ENCODE assay signal across 15 cellular contexts in the genomic region with DNA sequence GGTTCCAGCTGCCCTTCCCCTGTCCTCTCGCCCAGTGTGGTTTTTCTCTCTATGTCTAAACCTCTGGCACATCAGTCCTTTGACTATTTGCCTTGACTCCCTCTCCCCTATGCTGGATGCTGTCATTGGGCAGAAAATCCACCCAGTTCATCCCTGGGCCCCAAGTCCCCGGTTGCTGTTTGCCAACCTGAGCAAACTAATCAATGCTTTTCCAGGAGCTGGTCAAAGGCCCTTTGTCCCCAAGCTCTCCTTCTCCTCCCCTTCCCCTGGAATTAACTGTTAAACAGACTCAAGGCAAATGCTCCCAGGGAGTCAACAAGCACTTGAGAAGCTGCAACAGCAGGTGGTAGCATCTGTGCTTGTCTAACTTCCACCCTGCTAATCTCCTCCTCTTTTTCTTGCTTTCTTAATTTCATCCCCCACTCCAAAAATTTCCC.
A peak's percentile ranks its signal among the peaks of the same experiment; 100 is the strongest.
DNase-seq lines count a peak whose midpoint lies in the region; ATAC-seq and TF ChIP-seq lines count a peak whose summit lies in the region.
"Had no signal": no experiment of that assay in that cellular context is flagged by ENCODE, and none has a peak within 500 bp of the region (broad histone marks: within the 10 kb centered on the region; RNA-seq: fewer than 3 reads in every experiment).

No MANE protein-coding gene starts in this region.

- H3K36me3 ChIP-seq in endodermal cell (ENCODE audit: control insufficient read depth, insufficient read depth, low read length) (no peaks in the 10 kb centered on the region), neural progenitor cell (no peaks in the 10 kb centered on the region), GM23248 (ENCODE audit: low read depth) (no peaks in the 10 kb centered on the region)

- H3K9me2 ChIP-seq in GM23248 (ENCODE audit: insufficient read depth): no peaks in the 10 kb centered on the region

- peaks cover 13% of the 10 kb centered on the region for H4K20me1 ChIP-seq in neural progenitor cell (ENCODE audit: low read depth)
- H4K20me1 ChIP-seq in GM23248 (ENCODE audit: insufficient read depth): no peaks in the 10 kb centered on the region

- H3K9me3 Mint-ChIP-seq in endodermal cell: peaks cover 5% of the 10 kb centered on the region
- peaks cover 13% of the 10 kb centered on the region for H3K9me3 Mint-ChIP-seq in neural progenitor cell

- H3K27ac ChIP-seq in endodermal cell (ENCODE audit: low read depth, low read length): no peak overlapping the region
- H3K27ac ChIP-seq in neural progenitor cell: no peak overlapping the region
- no peak overlapping the region for H3K27ac ChIP-seq in GM23248
- H3K27ac ChIP-seq: C4-2B had no signal

- no peak for ATAC-seq in HG03175 (IDR thresholded peaks at IDR 0.05; ENCODE audit: unreplicated experiment)
- no peak for ATAC-seq in GM18505 (IDR thresholded peaks at IDR 0.05; ENCODE audit: unreplicated experiment)

- H3K9ac ChIP-seq in endodermal cell (ENCODE audit: extremely low read depth, low read length, poor library complexity, severe bottlenecking) (no peak overlapping the region), neural progenitor cell (no peak overlapping the region), GM23248 (no peak overlapping the region)

- in situ Hi-C loops in GM23248 (cut with MboI): no loop called here

- H3K4me1 ChIP-seq in endodermal cell (ENCODE audit: control insufficient read depth, insufficient read depth, low read length) (peaks cover 24% of the 10 kb centered on the region), neural progenitor cell (peaks cover 39% of the 10 kb centered on the region), GM23248 (ENCODE audit: insufficient read depth) (no peaks in the 10 kb centered on the region)

- H3K4me2 ChIP-seq in neural progenitor cell: peak overlapping the region; percentile 43
- H3K4me2 ChIP-seq in GM23248 (ENCODE audit: unreplicated experiment): no peak overlapping the region

- H3K9me3 ChIP-seq in endodermal cell (ENCODE audit: control insufficient read depth, low read length) (no peaks in the 10 kb centered on the region), neural progenitor cell (ENCODE audit: low read depth) (no peaks in the 10 kb centered on the region), GM23248 (ENCODE audit: low read depth) (no peaks in the 10 kb centered on the region)

- H3K27me3 ChIP-seq in endodermal cell (ENCODE audit: control insufficient read depth, insufficient read depth, low read length, poor library complexity, severe bottlenecking) (peaks cover 40% of the 10 kb centered on the region), neural progenitor cell (no peaks in the 10 kb centered on the region), GM23248 (replicated peaks; ENCODE audit: insufficient read depth) (peaks cover 28% of the 10 kb centered on the region; the same call in 1 of the 2 replicates)

- no peak for TF ChIP-seq POLR2A in GM18505 (IDR thresholded peaks at IDR 0.05; ENCODE audit: borderline replicate concordance, extremely low read depth, insufficient read depth, insufficient read length)

- H3K79me2 ChIP-seq in neural progenitor cell (ENCODE audit: low read depth) (no peaks in the 10 kb centered on the region), GM23248 (ENCODE audit: insufficient read depth) (no peaks in the 10 kb centered on the region)

- 45 to 91% methylated on average over 1 to 2 of the region's 2 CpGs for WGBS in endodermal cell (ENCODE audit: insufficient coverage in 1 of 2, insufficient read length in 1 of 2), 2 experiments
- WGBS in GM23248 (ENCODE audit: low coverage in 1 of 2, low lambda C conversion rate in 2 of 2, missing lambda C conversion rate in 2 of 2), 2 experiments: 3 to 7% methylated on average over 2 of the region's 2 CpGs

- H2AFZ ChIP-seq in neural progenitor cell (replicated peaks): no peak overlapping the region
- H2AFZ ChIP-seq in GM23248: no peak overlapping the region

- peaks cover 71% of the 10 kb centered on the region for H3K27me3 Mint-ChIP-seq in endodermal cell (ENCODE audit: insufficient read depth)
- peaks cover 10% of the 10 kb centered on the region for H3K27me3 Mint-ChIP-seq in neural progenitor cell (ENCODE audit: insufficient read depth, low read depth)

- peaks cover 44% of the 10 kb centered on the region for H3K4me1 Mint-ChIP-seq in endodermal cell
- peaks cover 34% of the 10 kb centered on the region for H3K4me1 Mint-ChIP-seq in neural progenitor cell

- no peak overlapping the region for H3K4me3 Mint-ChIP-seq in endodermal cell
- no peak overlapping the region for H3K4me3 Mint-ChIP-seq in neural progenitor cell

- peak; percentile 16 for DNase-seq in NCI-H146 (lab: John Stamatoyannopoulos, UW)
- no peak for DNase-seq in NCI-H146 treated with DMSO at 0.1 percent for 48 hours (lab: John Stamatoyannopoulos, UW; ENCODE audit: unreplicated experiment)
- DNase-seq in NCI-H2171 (lab: John Stamatoyannopoulos, UW): peak; percentile 40
- DNase-seq in endodermal cell: peak; percentile 77
- DNase-seq in neural progenitor cell (ENCODE audit: low spot score): peak; percentile 40
- no peak for DNase-seq in GM23248
- DNase-seq: DND-41, GF-D8, Karpas-422, NCI-H1436 treated with DMSO at 0.1 percent for 48 hours, NCI-H2107, NCI-H510A had no signal

- H3K36me3 Mint-ChIP-seq in endodermal cell (ENCODE audit: low read depth) (no peaks in the 10 kb centered on the region), neural progenitor cell (peaks cover 3% of the 10 kb centered on the region)

- H3K4me3 ChIP-seq in endodermal cell (ENCODE audit: low read length) (peak overlapping the region; percentile 26), neural progenitor cell (no peak overlapping the region), GM23248 (no peak overlapping the region)

- peaks cover 20% of the 10 kb centered on the region for H3F3A ChIP-seq in neural progenitor cell (ENCODE audit: low read depth)
- no peaks in the 10 kb centered on the region for H3F3A ChIP-seq in GM23248 (ENCODE audit: insufficient read depth)

- TF ChIP-seq CTCF in endodermal cell (conservative IDR thresholded peaks at IDR 0.05) (no peak), neural progenitor cell (IDR thresholded peaks at IDR 0.05) (no peak)

- H3K27ac Mint-ChIP-seq in endodermal cell (peak overlapping the region; percentile 46), neural progenitor cell (peak overlapping the region; percentile 5)

Comparison
In these comparisons a context has a peak if more than half of its experiments do, and no peak if none do; other contexts are left out.
1. DNase-seq: peak in NCI-H146 (single experiment), NCI-H2171 (single experiment), endodermal cell (single experiment) and neural progenitor cell (single experiment); none in NCI-H146 treated with DMSO at 0.1 percent for 48 hours (single experiment) and GM23248 (single experiment).